Comparison of ENCODE assay signal across 35 cellular contexts in genomic region chr12:94585624-94586023, GRCh38.
A peak's percentile ranks its signal among the peaks of the same experiment; 100 is the strongest.
DNase-seq lines count a peak whose midpoint lies in the region; ATAC-seq, FAIRE-seq and TF ChIP-seq lines count a peak whose summit lies in the region.
"Had no signal": no experiment of that assay in that cellular context is flagged by ENCODE, and none has a peak within 500 bp of the region (broad histone marks: within the 10 kb centered on the region; RNA-seq: fewer than 3 reads in every experiment).

No MANE protein-coding gene starts in this region.

- H3K4me2 ChIP-seq in GM12878 (ENCODE audit: control insufficient read depth, insufficient read depth) (no peak overlapping the region), neural progenitor cell (no peak overlapping the region)
- H3K4me2 ChIP-seq: KMS-11 had no signal

- H3K79me2 ChIP-seq in GM12878 (ENCODE audit: control insufficient read depth, insufficient read depth, low read length), result no peaks in the 10 kb centered on the region
- no peaks in the 10 kb centered on the region for H3K79me2 ChIP-seq in neural progenitor cell (ENCODE audit: low read depth)

- H3K27me3 ChIP-seq in GM12878 (replicated peaks in 1 of 2; ENCODE audit: control insufficient read depth in 2 of 2, insufficient read depth in 2 of 2, low read length in 1 of 2) (no peaks in the 10 kb centered on the region), neural progenitor cell (no peaks in the 10 kb centered on the region)
- H3K27me3 ChIP-seq: dorsolateral prefrontal cortex, spleen had no signal

- no peak for TF ChIP-seq EP300 in GM12878 (IDR thresholded peaks at IDR 0.05; ENCODE audit: borderline replicate concordance in 1 of 2, control insufficient read depth in 1 of 2, low read depth in 2 of 2, low read length in 2 of 2)

- POLR2A ChIA-PET in GM12878 (lab: Charles Lee), result no interaction called here
- POLR2A ChIA-PET in WTC11 (lab: Charles Lee), result no interaction called here

- H3K36me3 ChIP-seq in GM12878 (ENCODE audit: control insufficient read depth in 2 of 2, insufficient read depth in 2 of 2, low read length in 1 of 2) (peaks cover 2 to 15% of the 10 kb centered on the region in 2 experiments; a peak in 3 of 4 replicates), neural progenitor cell (no peaks in the 10 kb centered on the region)
- H3K36me3 ChIP-seq: thoracic aorta had no signal

- 90% methylated on average over 3 of the region's 3 CpGs for WGBS in GM12878 (ENCODE audit: insufficient coverage, insufficient replicate concordance, low lambda C conversion rate, missing lambda C conversion rate)

- FAIRE-seq in GM12878 (lab: Jason Lieb, UNC), result no peak
- FAIRE-seq: frontal cortex, H1 had no signal

- peaks cover 2% of the 10 kb centered on the region for H3K9me3 Mint-ChIP-seq in neural progenitor cell
- H3K9me3 Mint-ChIP-seq in WTC11, result no peaks in the 10 kb centered on the region
- H3K9me3 Mint-ChIP-seq: activated CD8-positive, alpha-beta T cell treated with anti-CD3 and anti-CD28 coated beads for 36 hours; activated naive CD4-positive, alpha-beta T cell treated with anti-CD3 and anti-CD28 coated beads, Interleukin-2, amount 50 U/mL, for 24 hours; activated T-helper 2 cell treated with anti-CD3 and anti-CD28 coated beads, Interferon-gamma antibody, Interleukin-2, Interleukin-4, amounts not matched to agents 10 μg/mL and 5 μg/mL and 100 μg/mL, durations not matched to agents 14 hours and 24 hours and 36 hours; CD4-positive, CD25-positive, alpha-beta regulatory T cell; natural killer cell; stimulated activated naive CD8-positive, alpha-beta T cell treated with anti-CD3 and anti-CD28 coated beads, Interleukin-15, Interleukin-2, amounts not matched to agents 100 ng/mL and 50 ng/mL, for 24 hours; T-helper 2 cell treated with Interferon-gamma antibody and Interleukin-4, amounts not matched to agents 5 μg/mL and 100 μg/mL, for 36 hours had no signal

- H2AFZ ChIP-seq in GM12878 (ENCODE audit: control insufficient read depth, low read depth, low read length) (no peak overlapping the region), neural progenitor cell (replicated peaks) (no peak overlapping the region)

- in situ Hi-C loops in GM12878 (cut with MboI), result no loop called here

- intact Hi-C loops in GM12878 (cut with micrococcal nuclease; ENCODE audit: unreplicated experiment), result no loop called here

- no TSS peak for BruUV-seq in GM12878 (replicated peaks; lab: Mats Ljungman, UMichigan)

- H3K4me1 ChIP-seq in GM12878 (ENCODE audit: control insufficient read depth, insufficient read depth, low read length), result no peaks in the 10 kb centered on the region
- peaks cover 19% of the 10 kb centered on the region for H3K4me1 ChIP-seq in neural progenitor cell

- H3K27ac Mint-ChIP-seq in neural progenitor cell (peak overlapping the region; percentile 80), WTC11 (no peak overlapping the region)
- H3K27ac Mint-ChIP-seq: activated CD4-positive, alpha-beta T cell treated with anti-CD3 and anti-CD28 coated beads for 36 hours; activated CD8-positive, alpha-beta T cell treated with anti-CD3 and anti-CD28 coated beads for 36 hours; activated naive CD4-positive, alpha-beta T cell treated with anti-CD3 and anti-CD28 coated beads, Interleukin-2, amount 50 U/mL, for 24 hours; activated T-helper 2 cell treated with anti-CD3 and anti-CD28 coated beads, Interferon-gamma antibody, Interleukin-2, Interleukin-4, amounts not matched to agents 10 μg/mL and 5 μg/mL and 100 μg/mL, durations not matched to agents 14 hours and 24 hours and 36 hours; brain; CD4-positive, CD25-positive, alpha-beta regulatory T cell; stimulated activated naive CD8-positive, alpha-beta T cell treated with anti-CD3 and anti-CD28 coated beads, Interleukin-15, Interleukin-2, amounts not matched to agents 100 ng/mL and 50 ng/mL, for 24 hours; T-helper 2 cell treated with Interferon-gamma antibody and Interleukin-4, amounts not matched to agents 5 μg/mL and 100 μg/mL, for 36 hours had no signal

- SMC1A ChIA-PET in GM12878 (lab: Charles Lee; ENCODE audit: uncharacterized antibody, unreplicated experiment), result interaction anchor here (1.4 to 2.1 kb wide), 2 partner anchors 10 to 127 kb away, joined by 3 to 8 read pairs; no protein-coding TSS in a partner anchor

- no peak overlapping the region for H3K27ac ChIP-seq in GM12878 (ENCODE audit: control insufficient read depth, insufficient read depth)
- no peak overlapping the region for H3K27ac ChIP-seq in neural progenitor cell
- H3K27ac ChIP-seq: KMS-11, lower lobe of right lung, spleen, thoracic aorta had no signal

- no peak for TF ChIP-seq POLR2A in GM12878 (IDR thresholded peaks at IDR 0.05; ENCODE audit: low read depth, low read length)

- TF ChIP-seq CTCF in GM12878 (IDR thresholded peaks at IDR 0.05 in 2 of 3, conservative IDR thresholded peaks at IDR 0.05 in 1 of 3; ENCODE audit: control insufficient read depth in 2 of 3, extremely low read depth in 1 of 3, insufficient read depth in 1 of 3, low read depth in 3 of 3, low read length in 3 of 3) (no peak), neural progenitor cell (IDR thresholded peaks at IDR 0.05) (no peak), WTC11 (IDR thresholded peaks at IDR 0.05) (no peak)

- TF ChIP-seq RAD21 in GM12878 (IDR thresholded peaks at IDR 0.05; ENCODE audit: insufficient read depth, low read depth, low read length), result no peak

- H3K36me3 Mint-ChIP-seq in neural progenitor cell (peaks cover 6% of the 10 kb centered on the region), WTC11 (no peaks in the 10 kb centered on the region)
- H3K36me3 Mint-ChIP-seq: activated naive CD4-positive, alpha-beta T cell treated with anti-CD3 and anti-CD28 coated beads, Interleukin-2, amount 50 U/mL, for 24 hours; CD4-positive, CD25-positive, alpha-beta regulatory T cell had no signal

- CTCF ChIA-PET in GM12878 (lab: Yijun Ruan, JAX) (interaction anchor here (0.6 kb wide), 1 partner anchor 9 kb away, joined by 3 read pairs; no protein-coding TSS in a partner anchor), WTC11 (lab: Charles Lee) (interaction anchor here (0.5 kb wide), 1 partner anchor 132 kb away, joined by 3 read pairs; no protein-coding TSS in a partner anchor)

- DNase-seq in HT-29 (ENCODE audit: low spot score) (peak; percentile 74), GM12878 (ENCODE audit: low read depth, low spot score) (no peak), neural progenitor cell (ENCODE audit: low spot score) (no peak), WTC11 (ENCODE audit: low spot score) (no peak)
- DNase-seq: activated CD4-positive, alpha-beta T cell treated with anti-CD3 and anti-CD28 coated beads for 36 hours; activated CD8-positive, alpha-beta memory T cell treated with anti-CD3 and anti-CD28 coated beads, Interleukin-2, amount 50 U/mL, for 48 hours; activated CD8-positive, alpha-beta T cell treated with anti-CD3 and anti-CD28 coated beads for 36 hours; amniotic stem cell; dorsolateral prefrontal cortex; EL; lower lobe of right lung; midbrain; MM.1S; natural killer cell; NCI-H1417 treated with DMSO at 0.1 percent for 48 hours; NCI-H2029 treated with DMSO at 0.1 percent for 48 hours; NCI-H526; retina; SHP77; spleen; stimulated activated CD4-positive, alpha-beta T cell treated with anti-CD3 and anti-CD28 coated beads, Interleukin-2, amount 100 ng/mL, for 24 hours had no signal

- peaks cover 8% of the 10 kb centered on the region for H3F3A ChIP-seq in neural progenitor cell (ENCODE audit: low read depth)

- RAD21 ChIA-PET in GM12878 (lab: Charles Lee; ENCODE audit: unreplicated experiment), result no interaction called here

- H4K20me1 ChIP-seq in GM12878 (ENCODE audit: control insufficient read depth, insufficient read depth), result no peaks in the 10 kb centered on the region
- H4K20me1 ChIP-seq in neural progenitor cell (ENCODE audit: low read depth), result no peaks in the 10 kb centered on the region

- peaks cover 2% of the 10 kb centered on the region for H3K27me3 Mint-ChIP-seq in neural progenitor cell (ENCODE audit: insufficient read depth, low read depth)
- no peaks in the 10 kb centered on the region; the same call in 1 of the 2 replicates for H3K27me3 Mint-ChIP-seq in WTC11 (ENCODE audit: low read depth)
- H3K27me3 Mint-ChIP-seq: activated CD4-positive, alpha-beta T cell treated with anti-CD3 and anti-CD28 coated beads for 36 hours; activated CD8-positive, alpha-beta T cell treated with anti-CD3 and anti-CD28 coated beads for 36 hours; activated naive CD4-positive, alpha-beta T cell treated with anti-CD3 and anti-CD28 coated beads, Interleukin-2, amount 50 U/mL, for 24 hours; stimulated activated naive CD8-positive, alpha-beta T cell treated with anti-CD3 and anti-CD28 coated beads, Interleukin-15, Interleukin-2, amounts not matched to agents 100 ng/mL and 50 ng/mL, for 24 hours had no signal

- H3K4me3 Mint-ChIP-seq in neural progenitor cell, result no peak overlapping the region
- no peak overlapping the region for H3K4me3 Mint-ChIP-seq in WTC11
- H3K4me3 Mint-ChIP-seq: activated CD4-positive, alpha-beta T cell treated with anti-CD3 and anti-CD28 coated beads for 36 hours; activated CD8-positive, alpha-beta T cell treated with anti-CD3 and anti-CD28 coated beads for 36 hours; activated naive CD4-positive, alpha-beta T cell treated with anti-CD3 and anti-CD28 coated beads, Interleukin-2, amount 50 U/mL, for 24 hours; brain; CD4-positive, CD25-positive, alpha-beta regulatory T cell; natural killer cell; stimulated activated naive CD8-positive, alpha-beta T cell treated with anti-CD3 and anti-CD28 coated beads, Interleukin-15, Interleukin-2, amounts not matched to agents 100 ng/mL and 50 ng/mL, for 24 hours; T-helper 2 cell treated with Interferon-gamma antibody and Interleukin-4, amounts not matched to agents 5 μg/mL and 100 μg/mL, for 36 hours had no signal

- no peak overlapping the region for H3K9ac ChIP-seq in GM12878 (ENCODE audit: control insufficient read depth, insufficient read depth, low read length)
- no peak overlapping the region for H3K9ac ChIP-seq in neural progenitor cell
- H3K9ac ChIP-seq: KMS-11 had no signal

- no peak overlapping the region for H3K4me3 ChIP-seq in GM12878
- no peak overlapping the region for H3K4me3 ChIP-seq in neural progenitor cell
- H3K4me3 ChIP-seq: dorsolateral prefrontal cortex, lower lobe of right lung, spleen, thoracic aorta had no signal

- ATAC-seq in GM12878, result peak; percentile 33; the same call in 1 of the 3 replicates
- no peak for ATAC-seq in esophagus mucosa
- ATAC-seq in WTC11, result no peak
- no peak for ATAC-seq in GM19395 (IDR thresholded peaks at IDR 0.05; ENCODE audit: unreplicated experiment)
- ATAC-seq in HG02798 (IDR thresholded peaks at IDR 0.05; ENCODE audit: poor library complexity, unreplicated experiment), result no peak
- ATAC-seq: activated CD4-positive, alpha-beta T cell treated with anti-CD3 and anti-CD28 coated beads for 36 hours; activated CD8-positive, alpha-beta T cell treated with anti-CD3 and anti-CD28 coated beads for 36 hours; lower lobe of right lung; natural killer cell; Panc1 had no signal

- H3K9me3 ChIP-seq in GM12878 (replicated peaks; ENCODE audit: control insufficient read depth, insufficient read depth, low read length) (no peaks in the 10 kb centered on the region), neural progenitor cell (ENCODE audit: low read depth) (no peaks in the 10 kb centered on the region)
- H3K9me3 ChIP-seq: lower lobe of right lung, spleen, thoracic aorta had no signal

- H3K4me1 Mint-ChIP-seq in neural progenitor cell (peaks cover 37% of the 10 kb centered on the region), WTC11 (peaks cover 14% of the 10 kb centered on the region)
